In genomic region chr12:98754095-98754494, GRCh38 we compare ENCODE assay signal across 8 cellular contexts.
DNase-seq lines count a peak whose midpoint lies in the region; ATAC-seq and TF ChIP-seq lines count a peak whose summit lies in the region.

No MANE protein-coding gene starts in this region.

- no peaks in the 10 kb centered on the region for H3K4me1 ChIP-seq in uterus

- no peak for TF ChIP-seq CTCF in AG04449 (IDR thresholded peaks at IDR 0.05; ENCODE audit: insufficient read depth, low read length, missing control alignments)
- TF ChIP-seq CTCF in uterus (IDR thresholded peaks at IDR 0.05) = no peak

- H3K27ac ChIP-seq in uterus = no peak overlapping the region

- POLR2A ChIA-PET in AG04449 (lab: Yijun Ruan, JAX) = no interaction called here

- no peak overlapping the region for H3K4me3 ChIP-seq in AG04449 (ENCODE audit: low read depth, low read length)
- no peak overlapping the region for H3K4me3 ChIP-seq in uterus

- no peaks in the 10 kb centered on the region for H3K9me3 ChIP-seq in uterus

- no peak for TF ChIP-seq POLR2A in uterus (IDR thresholded peaks at IDR 0.05)

- no peaks in the 10 kb centered on the region for H3K27me3 ChIP-seq in uterus

- ATAC-seq in GM18858 (IDR thresholded peaks at IDR 0.05; ENCODE audit: unreplicated experiment) (peak; percentile 99), HG02884 (IDR thresholded peaks at IDR 0.05; ENCODE audit: unreplicated experiment) (peak; percentile 99)

- no peaks in the 10 kb centered on the region for H3K36me3 ChIP-seq in uterus

- CTCF ChIA-PET in AG04449 (lab: Yijun Ruan, JAX) = interaction anchor here (0.9 to 1.6 kb wide), 2 partner anchors 9 to 20 kb away, joined by 3 to 4 read pairs; no protein-coding TSS in a partner anchor

- DNase-seq in AG04449 (ENCODE audit: low read depth, low spot score) (peak; percentile 21), RPMI7951 (ENCODE audit: low read depth) (peak; percentile 89), hippocampal formation (lab: John Stamatoyannopoulos, UW) (peak; percentile 49 to 72), NOMO-1 (lab: John Stamatoyannopoulos, UW; ENCODE audit: unreplicated experiment in 2 of 2) (no peak), uterus (no peak), D341Med (ENCODE audit: low spot score) (no peak)

- intact Hi-C loops in uterus (cut with DNase I; ENCODE audit: low total_unique reads) = no loop called here

Comparison
In these comparisons a context has a peak if more than half of its experiments do, and no peak if none do; other contexts are left out.
1. DNase-seq: peak in AG04449 (single experiment), RPMI7951 (single experiment) and hippocampal formation (2 of 2); none in NOMO-1 (0 of 2), uterus (0 of 2) and D341Med (single experiment).